In the genomic region with DNA sequence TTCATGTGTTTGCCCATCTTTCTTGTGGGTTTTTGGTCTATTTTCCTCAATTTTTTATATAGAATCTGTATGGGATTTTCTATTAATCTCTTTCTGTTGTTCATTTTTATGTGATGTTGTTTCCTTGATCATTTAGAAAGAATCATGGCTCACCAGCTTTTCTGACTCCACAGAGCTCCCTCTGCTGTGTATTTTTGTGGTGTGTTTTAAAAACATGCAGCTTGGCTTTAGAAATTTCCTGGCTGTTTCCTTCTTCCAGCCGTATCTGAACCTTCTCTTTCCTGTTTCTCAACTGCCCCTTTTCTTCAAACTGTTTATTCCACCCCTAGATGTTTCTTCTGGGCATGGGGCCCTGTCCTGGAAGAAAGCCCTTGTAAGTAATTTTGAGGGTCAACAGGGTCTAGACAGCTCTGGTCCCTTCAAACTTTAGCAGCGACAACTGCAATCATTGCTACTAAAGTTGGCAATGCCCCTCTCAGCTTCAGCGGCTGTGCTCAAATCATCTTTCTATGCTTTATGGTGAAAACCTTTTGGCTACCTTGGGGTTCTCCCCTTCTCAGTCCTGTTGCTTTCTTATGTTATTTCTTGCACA, we compare ENCODE assay signal across 1 cellular context.
TF ChIP-seq lines count a peak whose summit lies in the region.

No MANE protein-coding gene starts in this region.

TF ChIP-seq in endothelial cell of umbilical vein, 7 proteins besides CTCF, POLR2A, EP300 and RAD21:
- no peak for TF ChIP-seq POLR2AphosphoS5 (IDR thresholded peaks at IDR 0.05; ENCODE audit: insufficient read depth, low read depth, low read length)
- TF ChIP-seq EZH2 (IDR thresholded peaks at IDR 0.05; ENCODE audit: borderline replicate concordance, low read depth, low read length, severe bottlenecking): no peak
- TF ChIP-seq MYC (IDR thresholded peaks at IDR 0.05; ENCODE audit: low read depth, low read length): no peak
